17 cellular contexts compared by ENCODE assay signal in genomic region chr3:190739726-190740230, GRCh38.
"Had no signal": no experiment of that assay in that cellular context is flagged by ENCODE, and none has a peak within 500 bp of the region (broad histone marks: within the 10 kb centered on the region; RNA-seq: fewer than 3 reads in every experiment).

No MANE protein-coding gene starts in this region.

- DNase-seq: activated CD4-positive, alpha-beta T cell treated with anti-CD3 and anti-CD28 coated beads for 48 hours; activated CD8-positive, alpha-beta T cell treated with anti-CD3 and anti-CD28 coated beads for 36 hours; activated effector memory CD4-positive, alpha-beta T cell treated with anti-CD3 and anti-CD28 coated beads, Interleukin-2, amount 50 U/mL, for 16 hours; activated T-cell treated with anti-CD3 and anti-CD28 coated beads, Interleukin-2, amount 50 U/mL, for 4 hours; adrenal gland; caudate nucleus; gastrocnemius medialis; heart left ventricle; psoas muscle; right lobe of liver; spleen; stomach; T-helper 17 cell; upper lobe of right lung had no signal

- H3K27me3 ChIP-seq: adrenal gland, esophagus muscularis mucosa, gastrocnemius medialis, heart left ventricle, right lobe of liver, spleen, stomach, upper lobe of right lung had no signal

- H3K27ac ChIP-seq: adrenal gland, esophagus muscularis mucosa, gastrocnemius medialis, heart left ventricle, psoas muscle, right lobe of liver, spleen, stomach, thoracic aorta, upper lobe of right lung had no signal

- ATAC-seq: activated CD8-positive, alpha-beta T cell treated with anti-CD3 and anti-CD28 coated beads for 36 hours; activated T-cell treated with anti-CD3 and anti-CD28 coated beads, Interleukin-2, amount 50 U/mL, for 4 hours; gastrocnemius medialis; heart left ventricle; psoas muscle; right lobe of liver; T-helper 17 cell; upper lobe of right lung; WTC11 had no signal

- H3K36me3 ChIP-seq: adrenal gland, esophagus muscularis mucosa, gastrocnemius medialis, heart left ventricle, right lobe of liver, spleen, stomach, thoracic aorta, upper lobe of right lung had no signal

- H3K4me3 ChIP-seq: adrenal gland, esophagus muscularis mucosa, gastrocnemius medialis, heart left ventricle, psoas muscle, right lobe of liver, spleen, stomach, thoracic aorta, upper lobe of right lung had no signal

- H3K4me1 ChIP-seq: adrenal gland, esophagus muscularis mucosa, gastrocnemius medialis, heart left ventricle, psoas muscle, right lobe of liver, spleen, stomach, upper lobe of right lung had no signal

- H3K9me3 ChIP-seq: adrenal gland, esophagus muscularis mucosa, gastrocnemius medialis, heart left ventricle, psoas muscle, right lobe of liver, spleen, stomach, thoracic aorta, upper lobe of right lung had no signal
